Comparison of ENCODE assay signal across 1 cellular context in the genomic region with DNA sequence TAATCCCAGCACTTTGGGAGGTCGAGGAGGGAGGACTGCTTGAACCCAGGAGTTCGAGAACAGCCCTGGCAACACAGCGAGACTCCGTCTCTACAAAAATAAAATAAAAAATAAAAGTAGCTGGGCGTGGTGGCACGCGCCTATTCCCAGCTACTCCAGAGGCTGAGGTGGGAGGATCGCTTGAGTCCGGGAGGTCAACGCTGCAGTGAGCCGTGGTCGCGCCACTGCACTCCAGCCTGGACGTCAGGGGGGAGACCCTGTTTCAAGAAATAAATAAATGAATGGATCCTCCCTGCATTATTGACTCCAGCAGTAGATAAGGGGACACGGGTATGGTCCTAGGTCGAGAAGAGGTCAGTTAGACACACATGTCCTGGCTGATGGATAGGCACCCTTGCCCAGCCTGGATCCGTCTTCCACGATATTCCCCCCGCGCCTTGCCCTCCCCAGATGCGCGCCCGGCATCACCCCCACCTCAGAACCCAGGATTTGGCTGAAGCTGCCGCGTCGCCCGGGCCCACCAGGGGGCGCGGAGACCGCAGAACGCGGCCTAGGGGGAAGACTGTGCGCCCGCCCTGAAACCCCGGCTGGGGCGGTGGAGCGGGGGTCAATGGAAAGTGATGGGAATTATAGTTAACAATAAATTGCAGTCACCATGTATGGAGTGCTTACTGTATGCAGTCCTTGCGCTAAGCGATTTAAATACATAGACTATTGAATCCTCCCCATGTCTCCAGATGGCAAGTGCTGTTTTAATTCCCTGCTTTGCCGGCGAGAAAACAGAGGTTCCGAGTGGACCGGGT.
TF ChIP-seq lines count a peak whose summit lies in the region.

No MANE protein-coding gene starts in this region.

TF ChIP-seq in HepG2, 621 proteins besides CTCF, POLR2A, EP300 and RAD21 (continued from another document):
- TF ChIP-seq THAP9 (CRISPR knock-in tag; IDR thresholded peaks at IDR 0.05; ENCODE audit: borderline replicate concordance) (no peak), ZFP37 (CRISPR knock-in tag; IDR thresholded peaks at IDR 0.05; ENCODE audit: borderline replicate concordance) (no peak), IRF2 (CRISPR knock-in tag; IDR thresholded peaks at IDR 0.05) (peak; percentile 57; the same call in 1 of the 2 replicates), MAX (IDR thresholded peaks at IDR 0.05) (peak; percentile 43; the same call in 1 of the 2 replicates), RAD51 (IDR thresholded peaks at IDR 0.05; ENCODE audit: borderline replicate concordance) (no peak), ZNF124 (CRISPR knock-in tag; IDR thresholded peaks at IDR 0.05) (no peak), SP2 (CRISPR knock-in tag; IDR thresholded peaks at IDR 0.05) (no peak), ISL2 (CRISPR knock-in tag; IDR thresholded peaks at IDR 0.05) (no peak), ZNF737 (CRISPR knock-in tag; IDR thresholded peaks at IDR 0.05; ENCODE audit: borderline replicate concordance) (no peak), HNRNPLL (IDR thresholded peaks at IDR 0.05; ENCODE audit: low read depth, low read length, poor library complexity, severe bottlenecking) (no peak), CENPT (CRISPR knock-in tag; IDR thresholded peaks at IDR 0.05; ENCODE audit: low read depth) (no peak), NFYC (CRISPR knock-in tag; IDR thresholded peaks at IDR 0.05) (no peak), HNRNPUL1 (IDR thresholded peaks at IDR 0.05; ENCODE audit: low read depth, low read length) (no peak), ZFP36 (IDR thresholded peaks at IDR 0.05; ENCODE audit: borderline replicate concordance, low read depth, low read length, partially characterized antibody) (no peak), PITX1 (CRISPR knock-in tag; IDR thresholded peaks at IDR 0.05) (no peak), SALL1 (CRISPR knock-in tag; IDR thresholded peaks at IDR 0.05) (peak; percentile 34; the same call in 1 of the 2 replicates), ZNF512B (CRISPR knock-in tag; IDR thresholded peaks at IDR 0.05; ENCODE audit: borderline replicate concordance) (no peak), XBP1 (CRISPR knock-in tag; IDR thresholded peaks at IDR 0.05) (no peak), ZNF432 (CRISPR knock-in tag; IDR thresholded peaks at IDR 0.05; ENCODE audit: borderline replicate concordance) (no peak), SNAPC4 (CRISPR knock-in tag; IDR thresholded peaks at IDR 0.05) (no peak), ZNF883 (CRISPR knock-in tag; IDR thresholded peaks at IDR 0.05; ENCODE audit: not compliant biosample characterization) (no peak), ZNF572 (CRISPR knock-in tag; IDR thresholded peaks at IDR 0.05) (0 out of 2 replicates have a peak, but pooled peaks have one; percentile 57), ZNF652 (CRISPR knock-in tag; IDR thresholded peaks at IDR 0.05; ENCODE audit: borderline replicate concordance, low read depth) (no peak; the same call in 1 of the 2 replicates), KDM5B (CRISPR knock-in tag; IDR thresholded peaks at IDR 0.05; ENCODE audit: borderline replicate concordance) (no peak), HMGA1 (CRISPR knock-in tag; conservative IDR thresholded peaks at IDR 0.05) (no peak), MEIS1 (CRISPR knock-in tag; IDR thresholded peaks at IDR 0.05; ENCODE audit: borderline replicate concordance) (no peak), ERF (CRISPR knock-in tag; IDR thresholded peaks at IDR 0.05) (peak; percentile 68; the same call in 1 of the 2 replicates), TRIM22 (IDR thresholded peaks at IDR 0.05) (no peak), ZNF280B (CRISPR knock-in tag; IDR thresholded peaks at IDR 0.05; ENCODE audit: borderline replicate concordance) (no peak), MZF1 (CRISPR knock-in tag; IDR thresholded peaks at IDR 0.05; ENCODE audit: borderline replicate concordance) (no peak), TCF7L2 (IDR thresholded peaks at IDR 0.05; ENCODE audit: low read depth, low read length) (no peak), ZC3H13 (CRISPR knock-in tag; IDR thresholded peaks at IDR 0.05) (no peak), MIER2 (CRISPR knock-in tag; IDR thresholded peaks at IDR 0.05) (no peak)
- TF ChIP-seq, protein P1, sequence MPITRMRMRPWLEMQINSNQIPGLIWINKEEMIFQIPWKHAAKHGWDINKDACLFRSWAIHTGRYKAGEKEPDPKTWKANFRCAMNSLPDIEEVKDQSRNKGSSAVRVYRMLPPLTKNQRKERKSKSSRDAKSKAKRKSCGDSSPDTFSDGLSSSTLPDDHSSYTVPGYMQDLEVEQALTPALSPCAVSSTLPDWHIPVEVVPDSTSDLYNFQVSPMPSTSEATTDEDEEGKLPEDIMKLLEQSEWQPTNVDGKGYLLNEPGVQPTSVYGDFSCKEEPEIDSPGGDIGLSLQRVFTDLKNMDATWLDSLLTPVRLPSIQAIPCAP (CRISPR knock-in tag; IDR thresholded peaks at IDR 0.05; ENCODE audit: low read depth): no peak
- TF ChIP-seq, protein P2, sequence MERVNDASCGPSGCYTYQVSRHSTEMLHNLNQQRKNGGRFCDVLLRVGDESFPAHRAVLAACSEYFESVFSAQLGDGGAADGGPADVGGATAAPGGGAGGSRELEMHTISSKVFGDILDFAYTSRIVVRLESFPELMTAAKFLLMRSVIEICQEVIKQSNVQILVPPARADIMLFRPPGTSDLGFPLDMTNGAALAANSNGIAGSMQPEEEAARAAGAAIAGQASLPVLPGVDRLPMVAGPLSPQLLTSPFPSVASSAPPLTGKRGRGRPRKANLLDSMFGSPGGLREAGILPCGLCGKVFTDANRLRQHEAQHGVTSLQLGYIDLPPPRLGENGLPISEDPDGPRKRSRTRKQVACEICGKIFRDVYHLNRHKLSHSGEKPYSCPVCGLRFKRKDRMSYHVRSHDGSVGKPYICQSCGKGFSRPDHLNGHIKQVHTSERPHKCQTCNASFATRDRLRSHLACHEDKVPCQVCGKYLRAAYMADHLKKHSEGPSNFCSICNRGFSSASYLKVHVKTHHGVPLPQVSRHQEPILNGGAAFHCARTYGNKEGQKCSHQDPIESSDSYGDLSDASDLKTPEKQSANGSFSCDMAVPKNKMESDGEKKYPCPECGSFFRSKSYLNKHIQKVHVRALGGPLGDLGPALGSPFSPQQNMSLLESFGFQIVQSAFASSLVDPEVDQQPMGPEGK (CRISPR knock-in tag; IDR thresholded peaks at IDR 0.05): peak; percentile 91
- TF ChIP-seq, protein P3, sequence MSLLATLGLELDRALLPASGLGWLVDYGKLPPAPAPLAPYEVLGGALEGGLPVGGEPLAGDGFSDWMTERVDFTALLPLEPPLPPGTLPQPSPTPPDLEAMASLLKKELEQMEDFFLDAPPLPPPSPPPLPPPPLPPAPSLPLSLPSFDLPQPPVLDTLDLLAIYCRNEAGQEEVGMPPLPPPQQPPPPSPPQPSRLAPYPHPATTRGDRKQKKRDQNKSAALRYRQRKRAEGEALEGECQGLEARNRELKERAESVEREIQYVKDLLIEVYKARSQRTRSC (CRISPR knock-in tag; IDR thresholded peaks at IDR 0.05; ENCODE audit: low read depth): no peak
